Comparison of ENCODE assay signal across 14 cellular contexts in the genomic region with DNA sequence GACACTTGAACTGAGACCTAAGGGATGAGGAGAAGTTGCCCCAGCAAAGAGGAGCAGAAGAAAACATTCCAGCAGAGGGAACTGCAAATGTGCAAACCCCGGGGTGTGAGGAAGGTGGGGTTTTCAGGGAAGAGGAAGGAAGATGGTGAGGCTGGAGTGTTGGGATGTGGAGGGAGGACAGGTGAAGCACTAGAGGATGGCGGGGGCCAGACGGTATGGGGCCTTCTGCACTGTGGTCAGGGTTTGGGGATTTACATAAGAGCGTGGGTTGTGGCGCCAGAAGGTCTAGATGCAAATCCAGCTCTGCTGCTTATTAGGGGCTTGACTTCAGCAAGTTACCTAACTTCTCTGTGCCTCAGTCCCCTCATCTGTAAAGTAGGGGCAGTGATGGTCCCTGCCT. TPM values are rescaled to one million over a fixed set of nuclear protein-coding genes. Genes with fewer than 3 reads are reported as not detected.
DNase-seq lines count a peak whose midpoint lies in the region; ATAC-seq and TF ChIP-seq lines count a peak whose summit lies in the region.
"Had no signal": no experiment of that assay in that cellular context is flagged by ENCODE, and none has a peak within 500 bp of the region (broad histone marks: within the 10 kb centered on the region; RNA-seq: fewer than 3 reads in every experiment).

No MANE protein-coding gene starts in this region.

- H3K27ac Mint-ChIP-seq in glutamatergic neuron (ENCODE audit: unreplicated experiment), result no peak overlapping the region
- H3K27ac Mint-ChIP-seq: B cell; CD4-positive, alpha-beta T cell had no signal

- ATAC-seq in RWPE2 (ENCODE audit: low read depth), result no peak

- intact Hi-C loops in posterior vena cava (cut with DNase I), result no loop called here

- H3K27me3 Mint-ChIP-seq in glutamatergic neuron (ENCODE audit: unreplicated experiment), result peaks cover 8% of the 10 kb centered on the region

- H3K9me3 ChIP-seq in RWPE2 (ENCODE audit: severe bottlenecking), result peaks cover 18% of the 10 kb centered on the region
- peaks cover 13% of the 10 kb centered on the region for H3K9me3 ChIP-seq in MG63
- H3K9me3 ChIP-seq: HAP-1 had no signal

- H3K4me1 Mint-ChIP-seq in glutamatergic neuron (ENCODE audit: low read depth, unreplicated experiment), result peaks cover 1% of the 10 kb centered on the region
- H3K4me1 Mint-ChIP-seq: B cell had no signal

- H3K36me3 ChIP-seq in H7 (replicated peaks; ENCODE audit: control insufficient read depth, insufficient read depth, low read length) (no peaks in the 10 kb centered on the region), RWPE2 (ENCODE audit: low read depth) (no peaks in the 10 kb centered on the region), MG63 (no peaks in the 10 kb centered on the region)
- H3K36me3 ChIP-seq: HAP-1 had no signal

- H3K27me3 ChIP-seq in H7 (ENCODE audit: control insufficient read depth, insufficient read depth, low read length), result no peaks in the 10 kb centered on the region
- H3K27me3 ChIP-seq in RWPE2 (ENCODE audit: insufficient read depth, poor library complexity, severe bottlenecking), result no peaks in the 10 kb centered on the region
- H3K27me3 ChIP-seq in MG63, result peaks cover 6% of the 10 kb centered on the region; the same call in 1 of the 2 replicates

- DNase-seq in H7, result peak; percentile 26
- DNase-seq in RWPE2 (ENCODE audit: low spot score), result peak; percentile 66
- DNase-seq in glutamatergic neuron, result peak; percentile 7
- peak; percentile 26 for DNase-seq in posterior vena cava (ENCODE audit: low spot score)
- no peak for DNase-seq in iPS-NIHi11 (ENCODE audit: low spot score)
- no peak for DNase-seq in medulla oblongata (ENCODE audit: extremely low spot score)
- DNase-seq in MG63, result no peak
- DNase-seq: C1 segment of cervical spinal cord; Calu3; CD4-positive, alpha-beta T cell; DMS 273 treated with DMSO at 0.1 percent for 48 hours; GOT3 had no signal

- no peak overlapping the region for H3K4me3 Mint-ChIP-seq in glutamatergic neuron (ENCODE audit: unreplicated experiment)
- H3K4me3 Mint-ChIP-seq: B cell; CD4-positive, alpha-beta T cell had no signal

- H3K4me3 ChIP-seq in H7 (ENCODE audit: insufficient read depth, low read depth, low read length) (no peak overlapping the region), RWPE2 (ENCODE audit: severe bottlenecking) (no peak overlapping the region), MG63 (no peak overlapping the region)
- H3K4me3 ChIP-seq: HAP-1 had no signal

- H3K27ac ChIP-seq in RWPE2 (ENCODE audit: poor library complexity, severe bottlenecking), result no peak overlapping the region

- H3K9me3 Mint-ChIP-seq in glutamatergic neuron (ENCODE audit: unreplicated experiment), result peaks cover 10% of the 10 kb centered on the region

- TF ChIP-seq CTCF in RWPE2 (IDR thresholded peaks at IDR 0.05; ENCODE audit: poor library complexity, severe bottlenecking) (no peak), glutamatergic neuron (IDR thresholded peaks at IDR 0.05; ENCODE audit: partially characterized antibody, unreplicated experiment) (no peak)

- H3K36me3 Mint-ChIP-seq in glutamatergic neuron (ENCODE audit: unreplicated experiment), result peaks cover 17% of the 10 kb centered on the region

- no peaks in the 10 kb centered on the region for H3K4me1 ChIP-seq in RWPE2 (ENCODE audit: insufficient read depth, poor library complexity, severe bottlenecking)
- H3K4me1 ChIP-seq: HAP-1 had no signal

RNA-seq across cellular contexts. Expression of a gene that starts 16.0 kb away (rescaled TPM):
- 60.5 and 62.8 TPM in 2 replicates for total RNA-seq in H7 (2014; rRNA removed; shearing (Covaris generic))
- total RNA-seq in glutamatergic neuron (ENCODE audit: unreplicated experiment), result 199 TPM
- total RNA-seq in posterior vena cava, result 100 to 1,000 TPM; 116 to 141 TPM
- total RNA-seq in MG63 (2014; rRNA removed; shearing (Covaris generic); ENCODE audit: low replicate concordance), result 0.57 and 12.0 TPM in 2 replicates

Comparison
In these comparisons a context has a peak if more than half of its experiments do, and no peak if none do; other contexts are left out.
1. DNase-seq: peak in H7 (single experiment), RWPE2 (single experiment), glutamatergic neuron (single experiment) and posterior vena cava (single experiment); none in iPS-NIHi11 (single experiment), medulla oblongata (single experiment) and MG63 (single experiment).